In genomic region chr11:37465221-37465620, GRCh38 we compare ENCODE assay signal across 28 cellular contexts.
"Had no signal": no experiment of that assay in that cellular context is flagged by ENCODE, and none has a peak within 500 bp of the region (broad histone marks: within the 10 kb centered on the region; RNA-seq: fewer than 3 reads in every experiment).

No MANE protein-coding gene starts in this region.

- H3K36me3 ChIP-seq: lower lobe of right lung, ovary, right atrium auricular region, right lobe of liver, stomach, thyroid gland, transverse colon, upper lobe of left lung, vagina had no signal

- H3K4me3 ChIP-seq: lower lobe of right lung, mucosa of descending colon, ovary, right atrium auricular region, right lobe of liver, skin epidermis, stomach, testis, thyroid gland, transverse colon, upper lobe of left lung, vagina had no signal

- H3K27me3 ChIP-seq: ovary, right atrium auricular region, right lobe of liver, stomach, testis, thyroid gland, transverse colon, upper lobe of left lung, vagina had no signal

- H3K9me3 Mint-ChIP-seq: natural killer cell treated with Interleukin-12 subunit alpha and Interleukin-12 subunit beta and Interleukin-15 and Interleukin-18, amount 100 ng/mL, for 72 hours had no signal

- H3K4me1 Mint-ChIP-seq: mesothelial cell of epicardium; naive thymus-derived CD4-positive, alpha-beta T cell; stimulated activated naive B cell treated with anti-CD40 and anti-IgM and Interleukin-4, amounts not matched to agents 10 μg/mL and 1 μg/mL and 100 μg/mL, for 72 hours had no signal

- H3K27me3 Mint-ChIP-seq: naive thymus-derived CD4-positive, alpha-beta T cell; natural killer cell treated with Interleukin-12 subunit alpha and Interleukin-12 subunit beta and Interleukin-15 and Interleukin-18, amount 100 ng/mL, for 72 hours; progenitor cell of endocrine pancreas; stimulated activated naive B cell treated with anti-CD40 and anti-IgM and Interleukin-4, amounts not matched to agents 10 μg/mL and 1 μg/mL and 100 μg/mL, for 72 hours had no signal

- ATAC-seq: left cardiac atrium; left lobe of liver; left ventricle myocardium superior; lower lobe of right lung; mucosa of descending colon; naive thymus-derived CD4-positive, alpha-beta T cell; natural killer cell treated with Interleukin-12 subunit alpha and Interleukin-12 subunit beta and Interleukin-15 and Interleukin-18, amount 100 ng/mL, for 72 hours; right lobe of liver; stimulated activated naive B cell treated with anti-CD40 and anti-IgM and Interleukin-4, amounts not matched to agents 10 μg/mL and 1 μg/mL and 100 μg/mL, for 72 hours; stimulated activated naive CD8-positive, alpha-beta T cell treated with anti-CD3 and anti-CD28 coated beads, Interleukin-15, Interleukin-2, amounts not matched to agents 100 U/mL and 50 U/mL, for 24 hours had no signal

- H3K27ac ChIP-seq: lower lobe of right lung, ovary, right atrium auricular region, right lobe of liver, skin epidermis, stomach, testis, thyroid gland, transverse colon, upper lobe of left lung, vagina had no signal

- DNase-seq: kidney glomerular epithelial cell; left cardiac atrium; left ventricle myocardium superior; lower lobe of right lung; mammary epithelial cell; mesenchymal stem cell; mucosa of descending colon; naive thymus-derived CD4-positive, alpha-beta T cell; ovary; right lobe of liver; stimulated activated CD4-positive, alpha-beta T cell treated with anti-CD3 and anti-CD28 coated beads, Interleukin-12 subunit alpha, Interleukin-12 subunit beta, amount 100 ng/mL, for 4 hours; stimulated activated CD4-positive, alpha-beta T cell treated with anti-CD3 and anti-CD28 coated beads, Interleukin-15, amount 100 ng/mL, for 24 hours; stimulated activated CD4-positive, alpha-beta T cell treated with anti-CD3 and anti-CD28 coated beads, Interleukin-2, amount 100 ng/mL, for 24 hours; stimulated activated CD4-positive, alpha-beta T cell treated with anti-CD3 and anti-CD28 coated beads, Interleukin-4, amount 100 ng/mL, for 1 hour; stimulated activated naive B cell treated with anti-CD40 and anti-IgM and Interleukin-4, amounts not matched to agents 10 μg/mL and 1 μg/mL and 100 μg/mL, for 72 hours; stimulated activated naive CD8-positive, alpha-beta T cell treated with anti-CD3 and anti-CD28 coated beads, Interleukin-15, Interleukin-2, amounts not matched to agents 100 U/mL and 50 U/mL, for 24 hours; stomach; testis; thyroid gland; transverse colon; upper lobe of left lung had no signal

- H3K27ac Mint-ChIP-seq: mesothelial cell of epicardium; naive thymus-derived CD4-positive, alpha-beta T cell; natural killer cell treated with Interleukin-12 subunit alpha and Interleukin-12 subunit beta and Interleukin-15 and Interleukin-18, amount 100 ng/mL, for 72 hours; progenitor cell of endocrine pancreas; stimulated activated naive B cell treated with anti-CD40 and anti-IgM and Interleukin-4, amounts not matched to agents 10 μg/mL and 1 μg/mL and 100 μg/mL, for 72 hours had no signal

- H3K36me3 Mint-ChIP-seq: mesothelial cell of epicardium; naive thymus-derived CD4-positive, alpha-beta T cell; stimulated activated naive B cell treated with anti-CD40 and anti-IgM and Interleukin-4, amounts not matched to agents 10 μg/mL and 1 μg/mL and 100 μg/mL, for 72 hours had no signal

- H3K9me3 ChIP-seq: lower lobe of right lung, ovary, right atrium auricular region, right lobe of liver, testis, thyroid gland, transverse colon, upper lobe of left lung, vagina had no signal

- H3K4me1 ChIP-seq: lower lobe of right lung, right atrium auricular region, right lobe of liver, stomach, testis, thyroid gland, transverse colon, upper lobe of left lung, vagina had no signal

- H3K4me3 Mint-ChIP-seq: mesothelial cell of epicardium; naive thymus-derived CD4-positive, alpha-beta T cell; natural killer cell treated with Interleukin-12 subunit alpha and Interleukin-12 subunit beta and Interleukin-15 and Interleukin-18, amount 100 ng/mL, for 72 hours; stimulated activated naive B cell treated with anti-CD40 and anti-IgM and Interleukin-4, amounts not matched to agents 10 μg/mL and 1 μg/mL and 100 μg/mL, for 72 hours had no signal
